ENCODE assay signal across 28 cellular contexts in the genomic region with DNA sequence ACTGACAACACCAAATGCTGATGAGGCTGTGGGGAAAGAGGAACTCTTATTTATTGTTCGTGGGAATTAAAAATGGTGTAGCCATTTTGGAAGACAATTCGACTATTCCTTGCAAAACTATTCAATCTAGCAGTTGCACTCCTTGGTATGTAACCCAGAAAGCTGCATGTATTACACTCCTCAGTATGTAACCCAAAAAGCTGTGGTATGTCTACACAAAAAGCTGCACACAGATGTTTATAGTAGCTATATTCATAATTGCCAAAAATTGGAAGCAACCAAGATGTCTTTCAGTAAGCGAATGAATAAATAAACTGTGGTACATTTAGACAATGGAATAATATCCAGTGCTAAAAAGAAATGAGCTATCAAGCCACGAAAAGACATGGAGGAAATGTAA. TPM values are rescaled to one million over a fixed set of nuclear protein-coding genes. Genes with fewer than 3 reads are reported as not detected.
DNase-seq lines count a peak whose midpoint lies in the region; FAIRE-seq and TF ChIP-seq lines count a peak whose summit lies in the region.
"Had no signal": no experiment of that assay in that cellular context is flagged by ENCODE, and none has a peak within 500 bp of the region (broad histone marks: within the 10 kb centered on the region; RNA-seq: fewer than 3 reads in every experiment).

No MANE protein-coding gene starts in this region.

- H3K4me1 ChIP-seq in skeletal muscle tissue (ENCODE audit: control insufficient read depth in 3 of 3, insufficient read depth in 3 of 3, low read length in 3 of 3) (peaks cover 6 to 15% (median 6%) of the 10 kb centered on the region in 3 donors), small intestine (ENCODE audit: control insufficient read depth in 2 of 2, insufficient read depth in 1 of 2, low read depth in 1 of 2, low read length in 1 of 2) (peaks cover 0 to 2% of the 10 kb centered on the region in 2 donors)

- FAIRE-seq in small intestine (lab: Jason Lieb, UNC), result no peak
- FAIRE-seq: bronchial epithelial cell, GM18507, H54, islet of Langerhans, RCC 7860 had no signal

- 78 to 84% (median 83%) methylated on average over 4 of the region's 4 CpGs for WGBS in small intestine, 3 donors

- no peak for DNase-seq in AG10803 (ENCODE audit: low read depth)
- no peak for DNase-seq in astrocyte of the cerebellum (ENCODE audit: low read depth)
- peak; percentile 46 for DNase-seq in fibroblast of the aortic adventitia (ENCODE audit: low read depth)
- DNase-seq in AG08395 (ENCODE audit: low spot score), result no peak
- no peak for DNase-seq in NCI-H2196 (lab: John Stamatoyannopoulos, UW; ENCODE audit: unreplicated experiment)
- DNase-seq in activated CD4-positive, alpha-beta T cell treated with anti-CD3 and anti-CD28 coated beads, Interleukin-2, amount 50 U/mL, for 1 hour, result no peak
- no peak for DNase-seq in small intestine
- DNase-seq: activated CD4-positive, alpha-beta T cell treated with anti-CD3 and anti-CD28 coated beads, Interleukin-2, amount 10 ng/mL, durations not matched to agents 7 days and 5 days; CD8-positive, alpha-beta memory T cell; dermis blood vessel endothelial cell; foreskin melanocyte; GDM1; naive B cell; NCI-H1417 treated with DMSO at 0.1 percent for 48 hours; NCI-H524; right cardiac atrium; stimulated activated CD4-positive, alpha-beta T cell treated with anti-CD3 and anti-CD28 coated beads, Interleukin-1b, Interleukin-23, amount 100 ng/mL, for 48 hours; T-helper 17 cell had no signal

- no peaks in the 10 kb centered on the region for H3K9me3 ChIP-seq in skeletal muscle tissue (ENCODE audit: control insufficient read depth in 3 of 3, low read length in 3 of 3)
- H3K9me3 ChIP-seq in small intestine (ENCODE audit: control insufficient read depth, low read depth), result no peaks in the 10 kb centered on the region
- H3K9me3 ChIP-seq: SJSA1 had no signal

- TF ChIP-seq CTCF in AG10803 (conservative IDR thresholded peaks at IDR 0.05; ENCODE audit: low read length) (no peak), astrocyte of the cerebellum (IDR thresholded peaks at IDR 0.05; ENCODE audit: low read depth, low read length, missing control alignments) (no peak), fibroblast of the aortic adventitia (IDR thresholded peaks at IDR 0.05; ENCODE audit: insufficient read depth, low read length) (no peak)

- H3K27ac ChIP-seq in skeletal muscle tissue (ENCODE audit: low read depth, low read length) (peak overlapping the region; percentile 36), small intestine (ENCODE audit: low read depth in 1 of 2, low read length in 1 of 2) (no peak overlapping the region)
- H3K27ac ChIP-seq: HL-60, SJSA1 had no signal

- no peak overlapping the region for H3K9ac ChIP-seq in skeletal muscle tissue (ENCODE audit: low read depth in 1 of 3, low read length in 3 of 3)

- H3K4me3 ChIP-seq in AG10803 (ENCODE audit: low read length) (peak overlapping the region; percentile 81), astrocyte of the cerebellum (ENCODE audit: low read depth, low read length) (peak overlapping the region; percentile 69), fibroblast of the aortic adventitia (ENCODE audit: low read depth, low read length) (peak overlapping the region; percentile 87), skeletal muscle tissue (ENCODE audit: low read length in 3 of 3) (peak overlapping the region in 2 of 3 donors; percentile 58 to 82), small intestine (ENCODE audit: low read depth in 1 of 2, low read length in 2 of 2) (no peak overlapping the region)
- H3K4me3 ChIP-seq: SJSA1 had no signal

- H3K36me3 ChIP-seq in skeletal muscle tissue (ENCODE audit: control insufficient read depth in 3 of 3, insufficient read depth in 3 of 3, low read length in 3 of 3) (peaks cover 9 to 28% (median 14%) of the 10 kb centered on the region in 3 donors), small intestine (ENCODE audit: control insufficient read depth in 2 of 2, insufficient read depth in 2 of 2, low read length in 2 of 2) (no peaks in the 10 kb centered on the region)

- in situ Hi-C loops in astrocyte of the cerebellum (cut with HindIII; ENCODE audit: low sequenced_read_pairs), result no loop called here

- H3K27me3 ChIP-seq in skeletal muscle tissue (ENCODE audit: control insufficient read depth in 3 of 3, insufficient read depth in 3 of 3, low read length in 3 of 3) (no peaks in the 10 kb centered on the region), small intestine (ENCODE audit: control insufficient read depth in 2 of 2, insufficient read depth in 2 of 2, low read length in 2 of 2) (no peaks in the 10 kb centered on the region)
- H3K27me3 ChIP-seq: SJSA1 had no signal

RNA-seq across cellular contexts. Expression of gene NNMT, which starts 4.9 kb away (rescaled TPM):
- total RNA-seq in fibroblast of the aortic adventitia (ENCODE audit: low replicate concordance) (178 and 2,246 TPM in 2 replicates), skeletal muscle tissue (87.2 TPM)
- polyA plus RNA-seq in small intestine, result 100 to 1,000 TPM in 1 of 3 donors, 10 to 100 TPM in 2; 14.3 to 169 (median 31.1) TPM
- total RNA-seq: activated CD4-positive, alpha-beta T cell treated with anti-CD3 and anti-CD28 coated beads, Interleukin-2, amount 10 ng/mL, durations not matched to agents 7 days and 5 days; activated naive CD4-positive, alpha-beta T cell treated with anti-CD3 and anti-CD28 coated beads, Interleukin-2, amount 50 U/mL, for 72 hours; activated T-helper 17 cell treated with anti-CD3 and anti-CD28 coated beads, Interleukin-2, amount 50 U/mL, for 72 hours; CD8-positive, alpha-beta memory T cell; T-helper 17 cell had no signal
- polyA plus RNA-seq: CD8-positive, alpha-beta memory T cell had no signal

Comparison
In these comparisons a context has a peak if more than half of its experiments do, and no peak if none do; other contexts are left out.
1. H3K4me3 ChIP-seq: peak in AG10803 (single experiment), astrocyte of the cerebellum (single experiment), fibroblast of the aortic adventitia (single experiment) and skeletal muscle tissue (2 of 3); none in small intestine (0 of 2).